8 cellular contexts compared by ENCODE assay signal in the genomic region with DNA sequence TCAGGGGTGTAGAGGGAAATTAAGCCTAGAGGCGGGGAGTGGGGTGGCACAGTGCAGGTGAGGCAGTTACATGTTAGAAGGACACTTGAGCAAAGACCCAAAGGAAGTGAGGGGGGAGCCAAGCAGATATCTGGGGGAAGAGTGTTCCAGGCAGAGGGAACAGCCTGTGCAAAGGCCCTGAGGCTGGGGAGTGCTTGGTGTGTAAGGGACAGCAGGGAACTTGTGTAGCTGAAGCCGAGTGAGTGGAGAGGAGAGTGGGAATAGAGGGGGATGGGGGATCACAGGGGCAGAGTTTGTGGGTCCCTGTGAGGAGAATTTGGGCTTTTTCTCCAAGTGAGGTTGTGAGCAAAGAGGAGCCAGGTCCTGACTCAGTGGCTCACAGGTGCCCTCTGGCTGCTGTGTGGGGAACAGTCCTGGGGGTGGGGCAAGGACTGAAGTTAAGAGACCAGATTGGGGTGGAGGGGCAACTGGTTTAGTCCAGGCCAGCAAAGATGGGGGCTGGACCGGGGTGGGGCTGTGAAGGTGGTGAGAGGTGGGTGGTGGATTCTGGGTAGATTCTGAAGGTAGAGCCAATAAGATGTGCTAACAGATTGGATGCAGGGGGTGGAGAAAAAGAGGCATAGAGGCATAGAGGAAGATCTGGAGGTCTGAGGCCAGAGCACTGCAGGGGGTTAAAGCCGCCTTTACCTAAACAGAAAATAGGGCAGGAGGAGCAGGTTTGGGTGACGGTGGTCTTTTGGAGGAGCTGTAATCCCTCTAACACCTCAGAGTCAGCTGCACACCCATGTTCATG.
A peak's percentile ranks its signal among the peaks of the same experiment; 100 is the strongest.
DNase-seq lines count a peak whose midpoint lies in the region; ATAC-seq and TF ChIP-seq lines count a peak whose summit lies in the region.

No MANE protein-coding gene starts in this region.

- H3K27me3 ChIP-seq in GM23248 (replicated peaks; ENCODE audit: insufficient read depth) (no peaks in the 10 kb centered on the region), SJCRH30 (no peaks in the 10 kb centered on the region)

- DNase-seq in AG09319 (ENCODE audit: extremely low read depth, low read depth) (peak; percentile 11), GM23248 (peak; percentile 76), SJCRH30 (peak; percentile 49 to 70), iris pigment epithelial cell (ENCODE audit: low read depth) (peak; percentile 48)
- DNase-seq in activated naive CD8-positive, alpha-beta T cell treated with anti-CD3 and anti-CD28 coated beads for 36 hours: peak; percentile 43
- DNase-seq in stimulated activated CD4-positive, alpha-beta T cell treated with anti-CD3 and anti-CD28 coated beads, Interleukin-4, amount 100 ng/mL, for 48 hours (ENCODE audit: low read depth in 2 of 2): peak; percentile 32 to 41

- H3K27ac Mint-ChIP-seq in activated naive CD8-positive, alpha-beta T cell treated with anti-CD3 and anti-CD28 coated beads for 36 hours: no peak overlapping the region

- no peaks in the 10 kb centered on the region for H3K36me3 Mint-ChIP-seq in activated naive CD8-positive, alpha-beta T cell treated with anti-CD3 and anti-CD28 coated beads for 36 hours

- peaks cover 36% of the 10 kb centered on the region for H3K27me3 Mint-ChIP-seq in activated naive CD8-positive, alpha-beta T cell treated with anti-CD3 and anti-CD28 coated beads for 36 hours

- no peak overlapping the region for H3K9ac ChIP-seq in GM23248

- in situ Hi-C loops in GM23248 (cut with MboI): no loop called here

- no peaks in the 10 kb centered on the region; the same call in 1 of the 2 replicates for H4K20me1 ChIP-seq in GM23248 (ENCODE audit: insufficient read depth)

- no peaks in the 10 kb centered on the region for H3F3A ChIP-seq in GM23248 (ENCODE audit: insufficient read depth)

- no peaks in the 10 kb centered on the region for H3K4me1 Mint-ChIP-seq in activated naive CD8-positive, alpha-beta T cell treated with anti-CD3 and anti-CD28 coated beads for 36 hours

- H3K9me2 ChIP-seq in GM23248 (ENCODE audit: insufficient read depth): no peaks in the 10 kb centered on the region

- H3K4me2 ChIP-seq in GM23248 (ENCODE audit: unreplicated experiment): no peak overlapping the region

- H3K4me3 ChIP-seq in GM23248 (no peak overlapping the region), SJCRH30 (no peak overlapping the region)

- no peaks in the 10 kb centered on the region for H3K79me2 ChIP-seq in GM23248 (ENCODE audit: insufficient read depth)

- H3K36me3 ChIP-seq in GM23248 (ENCODE audit: low read depth): no peaks in the 10 kb centered on the region
- no peaks in the 10 kb centered on the region for H3K36me3 ChIP-seq in SJCRH30

- H3K27ac ChIP-seq in GM23248 (no peak overlapping the region), SJCRH30 (no peak overlapping the region)

- ATAC-seq in HG03095 (IDR thresholded peaks at IDR 0.05; ENCODE audit: unreplicated experiment) (no peak), GM21528 (IDR thresholded peaks at IDR 0.05; ENCODE audit: low FRiP score, unreplicated experiment) (no peak)

- H3K9me3 ChIP-seq in GM23248 (ENCODE audit: low read depth) (no peaks in the 10 kb centered on the region), SJCRH30 (replicated peaks) (peaks cover 2% of the 10 kb centered on the region; the same call in 1 of the 2 replicates)

- H3K9me3 Mint-ChIP-seq in activated naive CD8-positive, alpha-beta T cell treated with anti-CD3 and anti-CD28 coated beads for 36 hours: peaks cover 4% of the 10 kb centered on the region

- H3K4me1 ChIP-seq in GM23248 (ENCODE audit: insufficient read depth): no peaks in the 10 kb centered on the region
- H3K4me1 ChIP-seq in SJCRH30: no peaks in the 10 kb centered on the region

- H3K4me3 Mint-ChIP-seq in activated naive CD8-positive, alpha-beta T cell treated with anti-CD3 and anti-CD28 coated beads for 36 hours: no peak overlapping the region

- H2AFZ ChIP-seq in GM23248: no peak overlapping the region

- TF ChIP-seq CTCF in AG09319 (IDR thresholded peaks at IDR 0.05; ENCODE audit: low read depth, low read length): peak; percentile 88

- WGBS in GM23248 (ENCODE audit: low coverage in 1 of 2, low lambda C conversion rate in 2 of 2, missing lambda C conversion rate in 2 of 2), 2 experiments: 40 to 53% methylated on average over 4 to 5 of the region's 5 CpGs

Comparison
In these comparisons a context has a peak if more than half of its experiments do, and no peak if none do; other contexts are left out.
1. DNase-seq: peak in every context shown above with its lines; median percentile 76 in GM23248; 60 in SJCRH30; 48 in iris pigment epithelial cell; 43 in activated naive CD8-positive, alpha-beta T cell treated with anti-CD3 and anti-CD28 coated beads for 36 hours; 36 in stimulated activated CD4-positive, alpha-beta T cell treated with anti-CD3 and anti-CD28 coated beads, Interleukin-4, amount 100 ng/mL, for 48 hours; 11 in AG09319.